ENCODE assay signal across 5 cellular contexts in the genomic region with DNA sequence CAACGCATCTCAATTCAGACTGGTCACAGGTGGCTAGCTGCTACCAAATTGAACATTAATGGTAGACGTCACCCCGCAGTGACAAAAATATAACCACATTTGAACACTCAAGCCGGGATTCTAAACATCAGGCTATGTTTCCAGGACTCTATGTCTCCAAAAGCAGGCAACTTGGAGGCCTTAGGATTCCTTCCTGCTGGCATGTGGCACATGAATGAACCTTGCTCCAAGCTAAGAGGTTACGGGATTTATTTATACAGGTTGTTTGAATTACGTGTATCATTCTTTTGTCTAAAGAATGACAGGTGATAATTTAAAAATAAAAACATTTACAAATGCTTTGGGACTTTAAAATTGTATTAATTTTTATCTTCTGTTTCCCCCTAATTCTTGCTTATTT.
"Had no signal": no experiment of that assay in that cellular context is flagged by ENCODE, and none has a peak within 500 bp of the region (broad histone marks: within the 10 kb centered on the region; RNA-seq: fewer than 3 reads in every experiment).

No MANE protein-coding gene starts in this region.

- DNase-seq: IMR-90, KBM-7 had no signal

- ATAC-seq: HepG2, K562 had no signal

- H3K4me3 ChIP-seq: K562 had no signal

- H3K27ac ChIP-seq: HL-60 had no signal
